1 cellular context compared by ENCODE assay signal in genomic region chr11:44615041-44615513, GRCh38.
TF ChIP-seq lines count a peak whose summit lies in the region.

No MANE protein-coding gene starts in this region.

TF ChIP-seq in H1, 55 proteins besides CTCF, POLR2A, EP300 and RAD21:
- TF ChIP-seq NRF1 (IDR thresholded peaks at IDR 0.05; ENCODE audit: low read depth, low read length) = no peak
- TF ChIP-seq SIRT6 (IDR thresholded peaks at IDR 0.05; ENCODE audit: low read length) = no peak
- TF ChIP-seq, protein P1, sequence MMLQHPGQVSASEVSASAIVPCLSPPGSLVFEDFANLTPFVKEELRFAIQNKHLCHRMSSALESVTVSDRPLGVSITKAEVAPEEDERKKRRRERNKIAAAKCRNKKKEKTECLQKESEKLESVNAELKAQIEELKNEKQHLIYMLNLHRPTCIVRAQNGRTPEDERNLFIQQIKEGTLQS (IDR thresholded peaks at IDR 0.05; ENCODE audit: insufficient read depth, low read depth, low read length) = no peak
- TF ChIP-seq TEAD4 (IDR thresholded peaks at IDR 0.05; ENCODE audit: low read depth, low read length) = no peak
- TF ChIP-seq NANOG (IDR thresholded peaks at IDR 0.05; ENCODE audit: insufficient read depth, low read depth, low read length, poor library complexity, severe bottlenecking) = no peak
- TF ChIP-seq POU5F1 (IDR thresholded peaks at IDR 0.05; ENCODE audit: low read depth, low read length) = no peak
- no peak for TF ChIP-seq SIX5 (IDR thresholded peaks at IDR 0.05; ENCODE audit: low read depth, low read length)
TF ChIP-seq in H1: peak in this region for 0.
